Comparison of ENCODE assay signal across 8 cellular contexts in genomic region chr6:41503841-41504525, GRCh38. TPM values are rescaled to one million over a fixed set of nuclear protein-coding genes. Genes with fewer than 3 reads are reported as not detected.
DNase-seq lines count a peak whose midpoint lies in the region; ATAC-seq and TF ChIP-seq lines count a peak whose summit lies in the region.

No MANE protein-coding gene starts in this region.

- H3K36me3 ChIP-seq in ACC112 (ENCODE audit: insufficient read depth, low read length) (no peaks in the 10 kb centered on the region), gastrocnemius medialis (no peaks in the 10 kb centered on the region)

- CTCF ChIA-PET in activated B cell treated with CpG ODN at 0.5 μM for 24 hours (lab: Charles Lee): interaction anchor here (0.7 to 1.1 kb wide), 2 partner anchors 99 to 278 kb away, joined by 3 read pairs; no protein-coding TSS in a partner anchor

- peak overlapping the region; percentile 82 for H3K4me3 Mint-ChIP-seq in activated B cell treated with CpG ODN at 0.5 μM for 24 hours

- in situ Hi-C loops in GM13976 (cut with MboI; ENCODE audit: low sequenced_read_pairs, unreplicated experiment): no loop called here
- in situ Hi-C loops in gastrocnemius medialis (cut with MboI; ENCODE audit: low sequenced_read_pairs in 4 of 4): no loop called here

- H3K9me3 ChIP-seq in right cardiac atrium (ENCODE audit: control insufficient read depth, low read length) (no peaks in the 10 kb centered on the region), gastrocnemius medialis (no peaks in the 10 kb centered on the region)

- TF ChIP-seq CTCF in GM13976 (IDR thresholded peaks at IDR 0.05; ENCODE audit: borderline replicate concordance, control extremely low read depth, extremely low read depth, insufficient read depth, missing control alignments) (no peak), activated B cell treated with CpG ODN at 0.5 μM for 24 hours (IDR thresholded peaks at IDR 0.05) (no peak), gastrocnemius medialis (IDR thresholded peaks at IDR 0.05 in 4 of 5, conservative IDR thresholded peaks at IDR 0.05 in 1 of 5) (no peak)

- DNase-seq in GM13976 (ENCODE audit: low spot score) (peak; percentile 77), activated B cell treated with CpG ODN at 0.5 μM for 24 hours (peak; percentile 58), right cardiac atrium (peak; percentile 34 to 73 (median 69)), gastrocnemius medialis (no peak), mesenteric fat pad (ENCODE audit: low spot score) (no peak)
- no peak for DNase-seq in activated CD4-positive, CD25-positive, alpha-beta regulatory T cell treated with anti-CD3 and anti-CD28 coated beads, Interleukin-2, amount 50 U/mL, for 72 hours

- H2AFZ ChIP-seq in ACC112 (ENCODE audit: low read length, unreplicated experiment): peak overlapping the region; percentile 53

- H3K4me3 ChIP-seq in ACC112 (ENCODE audit: low read depth, low read length) (peak overlapping the region; percentile 70), right cardiac atrium (ENCODE audit: low read length) (peak overlapping the region; percentile 48), gastrocnemius medialis (peak overlapping the region; percentile 40 to 50 (median 47))

- 2% methylated on average over 55 of the region's 55 CpGs for WGBS in right cardiac atrium

- H3K27me3 ChIP-seq in ACC112 (ENCODE audit: insufficient read depth, low read length): peaks cover 20% of the 10 kb centered on the region
- H3K27me3 ChIP-seq in right cardiac atrium (ENCODE audit: control insufficient read depth, insufficient read depth): no peaks in the 10 kb centered on the region
- H3K27me3 ChIP-seq in gastrocnemius medialis: peaks cover 16 to 32% (median 29%) of the 10 kb centered on the region in 3 donors

- POLR2A ChIA-PET in activated B cell treated with CpG ODN at 0.5 μM for 24 hours (lab: Charles Lee): interaction anchor here (0.7 to 5.8 kb wide), 8 partner anchors 27 to 1243 kb away, joined by 3 to 97 read pairs (median 6); partner anchors contain the start of genes FOXP4 and TOMM6

- H3K4me1 Mint-ChIP-seq in activated B cell treated with CpG ODN at 0.5 μM for 24 hours: peaks cover 43% of the 10 kb centered on the region

- H3K27ac Mint-ChIP-seq in activated B cell treated with CpG ODN at 0.5 μM for 24 hours: peak overlapping the region; percentile 92

- H3K27ac ChIP-seq in ACC112 (ENCODE audit: low read depth, low read length): no peak overlapping the region
- H3K27ac ChIP-seq in right cardiac atrium (ENCODE audit: low read length): peak overlapping the region; percentile 69
- H3K27ac ChIP-seq in gastrocnemius medialis: peak overlapping the region; percentile 44 to 66 (median 57)

- ATAC-seq in activated B cell treated with CpG ODN at 0.5 μM for 24 hours (ENCODE audit: low read depth) (peak; percentile 65), right cardiac atrium (peak; percentile 24 to 51), gastrocnemius medialis (no peak), HG03108 (IDR thresholded peaks at IDR 0.05; ENCODE audit: unreplicated experiment) (no peak)

- no peak for TF ChIP-seq POLR2A in gastrocnemius medialis (IDR thresholded peaks at IDR 0.05)

- no peaks in the 10 kb centered on the region for H3K27me3 Mint-ChIP-seq in activated B cell treated with CpG ODN at 0.5 μM for 24 hours

- H3K9me3 Mint-ChIP-seq in activated B cell treated with CpG ODN at 0.5 μM for 24 hours: no peaks in the 10 kb centered on the region

- H3K79me2 ChIP-seq in ACC112 (ENCODE audit: control insufficient read depth, insufficient read depth, low read length, unreplicated experiment): no peaks in the 10 kb centered on the region

- H3K4me1 ChIP-seq in ACC112 (ENCODE audit: control insufficient read depth, insufficient read depth, low read length, unreplicated experiment) (peaks cover 6% of the 10 kb centered on the region), right cardiac atrium (ENCODE audit: control insufficient read depth, insufficient read depth, low read length) (peaks cover 3% of the 10 kb centered on the region), gastrocnemius medialis (peaks cover 6 to 21% of the 10 kb centered on the region in 2 donors)

- no peaks in the 10 kb centered on the region for H3K36me3 Mint-ChIP-seq in activated B cell treated with CpG ODN at 0.5 μM for 24 hours (ENCODE audit: low read depth)

- intact Hi-C loops in activated B cell treated with CpG ODN at 0.5 μM for 24 hours (cut with micrococcal nuclease) (loop anchor here (1.0 to 2.0 kb wide), 2 partner anchors 33 to 230 kb away; no protein-coding TSS in a partner anchor), right cardiac atrium (cut with DNase I) (no loop called here), gastrocnemius medialis (cut with DNase I; ENCODE audit: low total_unique reads) (loop anchor here (10.0 kb wide), 1 partner anchor 79 kb away; no protein-coding TSS in a partner anchor)

RNA-seq across cellular contexts. Expression of gene FOXP4, which starts 42.2 kb away (rescaled TPM):
- total RNA-seq in activated B cell treated with CpG ODN at 0.5 μM for 24 hours: 37.8 and 40.7 TPM in 2 replicates
- 10 to 100 TPM; 21.7 to 22.5 (median 22.1) TPM for total RNA-seq in right cardiac atrium
- polyA plus RNA-seq in right cardiac atrium: 15.3 TPM
- total RNA-seq in gastrocnemius medialis: 10 to 100 TPM in 1 of 4 donors, 1 to 10 TPM in 3; 3.4 to 11.4 (median 6.5) TPM
- total RNA-seq in mesenteric fat pad: 21.4 TPM

Comparison
In these comparisons a context has a peak if more than half of its experiments do, and no peak if none do; other contexts are left out.
1. DNase-seq: peak in GM13976 (single experiment), activated B cell treated with CpG ODN at 0.5 μM for 24 hours (single experiment) and right cardiac atrium (3 of 3); none in gastrocnemius medialis (0 of 2), activated CD4-positive, CD25-positive, alpha-beta regulatory T cell treated with anti-CD3 and anti-CD28 coated beads, Interleukin-2, amount 50 U/mL, for 72 hours (single experiment) and mesenteric fat pad (single experiment).
2. ATAC-seq: peak in activated B cell treated with CpG ODN at 0.5 μM for 24 hours (single experiment) and right cardiac atrium (2 of 2); none in gastrocnemius medialis (0 of 2) and HG03108 (single experiment).
3. intact Hi-C loops: an anchor here in activated B cell treated with CpG ODN at 0.5 μM for 24 hours (1.0 to 2.0 kb wide) and gastrocnemius medialis (10.0 kb wide); none called in right cardiac atrium.
4. Peak in every context shown above with its lines, with median percentiles within 50 percentile points of each other: H3K4me3 ChIP-seq.